Comparison of ENCODE assay signal across 8 cellular contexts in genomic region chr11:73876424-73877300, GRCh38. TPM values are rescaled to one million over a fixed set of nuclear protein-coding genes. Genes with fewer than 3 reads are reported as not detected.
DNase-seq lines count a peak whose midpoint lies in the region; ATAC-seq, FAIRE-seq and TF ChIP-seq lines count a peak whose summit lies in the region.

Gene COA4 (minus strand): TSS chr11:73876846. CDS start chr11:73873378, 3,468 bp downstream.
Gene PAAF1 (plus strand): TSS chr11:73876999. CDS start chr11:73877022, 23 bp downstream.

- H3K27ac ChIP-seq in angular gyrus (ENCODE audit: low read depth, low read length) (peak within 1 kb of the TSS; percentile 76), psoas muscle (peak within 1 kb of the TSS; percentile 94)

- H3K4me3 ChIP-seq in psoas muscle = peak within 1 kb of the TSS; percentile 84

- intact Hi-C loops in left ventricle myocardium superior (cut with micrococcal nuclease) = no loop called here
- intact Hi-C loops in psoas muscle (cut with DNase I) = loop anchor here in 1 of 2 donors (5.0 kb wide), 1 partner anchor 79 kb away; no protein-coding TSS in a partner anchor

- no peaks in the 10 kb centered on the region for H3K27me3 ChIP-seq in psoas muscle (ENCODE audit: insufficient read depth in 3 of 3, low read length in 2 of 3)

- ATAC-seq in GM18498 (IDR thresholded peaks at IDR 0.05; ENCODE audit: unreplicated experiment) = peak; percentile 96
- ATAC-seq in HG02938 (IDR thresholded peaks at IDR 0.05; ENCODE audit: unreplicated experiment) = peak; percentile 94
- peak; percentile 100 for ATAC-seq in left ventricle myocardium superior
- ATAC-seq in psoas muscle = peak; percentile 96 to 99 (median 98)

- DNase-seq in NCI-H187 (lab: John Stamatoyannopoulos, UW) (peak; percentile 89 to 95), T-helper 2 cell (peak; percentile 82 to 98 (median 91)), left ventricle myocardium superior (peak; percentile 94), psoas muscle (peak; percentile 92 to 96), urothelium cell line (ENCODE audit: low spot score) (peak; percentile 96)

- peaks cover 12 to 52% of the 10 kb centered on the region in 2 donors for H3K36me3 ChIP-seq in psoas muscle (ENCODE audit: insufficient read depth in 1 of 2, low read depth in 1 of 2)

- TF ChIP-seq CTCF in psoas muscle (IDR thresholded peaks at IDR 0.05) = no peak

- H3K9me3 ChIP-seq in psoas muscle = no peaks in the 10 kb centered on the region

- H3K4me1 ChIP-seq in psoas muscle = peaks cover 22% of the 10 kb centered on the region

- WGBS in psoas muscle, 3 donors = 0% methylated on average over 55 to 57 of the region's 57 CpGs

- peak; percentile 48 for FAIRE-seq in urothelium cell line (lab: Jason Lieb, UNC)

RNA-seq across cellular contexts. Expression of gene COA4, which starts in this region (rescaled TPM):
- total RNA-seq in left ventricle myocardium superior = 49.9 TPM
- 10 to 100 TPM; 59.6 to 74.8 (median 68.2) TPM for total RNA-seq in psoas muscle
- 100 to 1,000 TPM in 2 of 3 donors, 10 to 100 TPM in 1; 59.3 to 138 (median 104) TPM for polyA plus RNA-seq in psoas muscle

RNA-seq across cellular contexts. Expression of gene PAAF1, which starts in this region (rescaled TPM):
- total RNA-seq in left ventricle myocardium superior (13.7 TPM), psoas muscle (1 to 10 TPM; 6.6 to 9.5 (median 8.3) TPM)
- 10 to 100 TPM in 2 of 3 donors, 1 to 10 TPM in 1; 8.2 to 12.0 (median 11.8) TPM for polyA plus RNA-seq in psoas muscle

Comparison
In these comparisons a context has a peak if more than half of its experiments do, and no peak if none do; other contexts are left out.
1. Peak in every context shown above with its lines: DNase-seq, ATAC-seq, H3K4me3 ChIP-seq and H3K27ac ChIP-seq.